ENCODE assay signal across 22 cellular contexts in the genomic region with DNA sequence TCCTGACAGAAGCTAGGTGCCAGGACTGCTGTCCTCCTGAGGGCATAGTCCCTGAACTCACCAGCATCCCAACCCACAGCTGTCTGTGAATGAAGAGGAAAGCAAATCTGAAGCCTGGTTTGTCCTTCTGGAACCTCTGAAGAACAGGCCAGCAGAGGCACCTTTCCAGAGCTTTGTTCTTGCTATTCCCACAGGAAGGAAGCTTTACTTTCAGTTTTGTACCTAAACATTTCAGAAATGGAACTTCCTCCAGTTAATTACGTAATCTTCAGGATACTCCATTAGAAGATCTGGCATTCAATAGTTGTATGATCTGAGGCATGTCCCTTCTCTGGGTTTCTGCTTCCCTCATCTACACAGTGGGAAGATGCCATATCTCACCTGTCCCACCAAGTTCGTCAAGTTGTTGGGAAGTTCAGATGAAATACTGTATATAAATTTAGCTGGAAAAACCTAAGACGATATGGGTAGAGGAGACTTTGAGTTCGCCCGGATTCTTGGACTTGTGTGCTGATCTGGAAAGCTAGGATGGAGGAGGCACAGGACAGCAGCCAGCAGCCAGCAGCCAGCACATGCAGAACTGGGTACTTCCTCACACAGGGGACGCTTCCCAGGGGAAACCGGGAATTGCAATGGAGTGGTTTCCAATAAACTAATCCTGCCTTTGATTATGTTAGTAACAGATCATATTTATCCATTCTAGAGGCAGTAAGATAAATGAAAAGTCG. TPM values are rescaled to one million over a fixed set of nuclear protein-coding genes. Genes with fewer than 3 reads are reported as not detected.
DNase-seq lines count a peak whose midpoint lies in the region; ATAC-seq and TF ChIP-seq lines count a peak whose summit lies in the region.
"Had no signal": no experiment of that assay in that cellular context is flagged by ENCODE, and none has a peak within 500 bp of the region (broad histone marks: within the 10 kb centered on the region; RNA-seq: fewer than 3 reads in every experiment).

No MANE protein-coding gene starts in this region.

- peaks cover 39 to 60% of the 10 kb centered on the region in 2 donors for H3K36me3 Mint-ChIP-seq in stimulated activated naive B cell treated with anti-CD40 and anti-IgM and Interleukin-4, amounts not matched to agents 10 μg/mL and 1 μg/mL and 100 μg/mL, for 72 hours

- peak overlapping the region; percentile 31 for H3K27ac Mint-ChIP-seq in stimulated activated naive B cell treated with anti-CD40 and anti-IgM and Interleukin-4, amounts not matched to agents 10 μg/mL and 1 μg/mL and 100 μg/mL, for 72 hours
- H3K27ac Mint-ChIP-seq: activated CD4-positive, alpha-beta T cell treated with anti-CD3 and anti-CD28 coated beads, Interleukin-2, amount 10 ng/mL, durations not matched to agents 7 days and 5 days had no signal

- no peaks in the 10 kb centered on the region for H3K9me3 Mint-ChIP-seq in stimulated activated naive B cell treated with anti-CD40 and anti-IgM and Interleukin-4, amounts not matched to agents 10 μg/mL and 1 μg/mL and 100 μg/mL, for 72 hours
- H3K9me3 Mint-ChIP-seq: activated CD4-positive, alpha-beta T cell treated with anti-CD3 and anti-CD28 coated beads, Interleukin-2, amount 10 ng/mL, durations not matched to agents 7 days and 5 days had no signal

- no peak overlapping the region for H2AFZ ChIP-seq in Loucy (ENCODE audit: low read length)

- H3K36me3 ChIP-seq in Loucy (ENCODE audit: insufficient read depth, low read length) = peaks cover 52% of the 10 kb centered on the region

- no peak overlapping the region for H3K9ac ChIP-seq in Loucy (ENCODE audit: low read depth, low read length, poor library complexity, severe bottlenecking)

- peaks cover 7 to 18% of the 10 kb centered on the region in 2 donors for H3K4me1 Mint-ChIP-seq in stimulated activated naive B cell treated with anti-CD40 and anti-IgM and Interleukin-4, amounts not matched to agents 10 μg/mL and 1 μg/mL and 100 μg/mL, for 72 hours

- no peaks in the 10 kb centered on the region for H3K27me3 ChIP-seq in Loucy (ENCODE audit: insufficient read depth, low read length, poor library complexity, severe bottlenecking)
- H3K27me3 ChIP-seq: BE2C had no signal

- H3F3A ChIP-seq in Loucy (ENCODE audit: low read depth) = peaks cover 8% of the 10 kb centered on the region; the same call in 1 of the 2 replicates

- H3K4me3 ChIP-seq in Loucy (ENCODE audit: low read length, poor library complexity, severe bottlenecking) (no peak overlapping the region), cardiac fibroblast (replicated peaks in 1 of 2; ENCODE audit: low read depth in 2 of 2, low read length in 2 of 2) (no peak overlapping the region), fibroblast of villous mesenchyme (ENCODE audit: low read depth, low read length) (no peak overlapping the region)
- H3K4me3 ChIP-seq: lung had no signal

- no peak overlapping the region for H3K4me3 Mint-ChIP-seq in stimulated activated naive B cell treated with anti-CD40 and anti-IgM and Interleukin-4, amounts not matched to agents 10 μg/mL and 1 μg/mL and 100 μg/mL, for 72 hours
- H3K4me3 Mint-ChIP-seq: activated CD4-positive, alpha-beta T cell treated with anti-CD3 and anti-CD28 coated beads, Interleukin-2, amount 10 ng/mL, durations not matched to agents 7 days and 5 days had no signal

- no peaks in the 10 kb centered on the region for H4K20me1 ChIP-seq in Loucy (ENCODE audit: insufficient read depth, low read length, poor library complexity, severe bottlenecking)

- peaks cover 27% of the 10 kb centered on the region for H3K4me1 ChIP-seq in Loucy (ENCODE audit: insufficient read depth, low read length, poor library complexity, severe bottlenecking)
- H3K4me1 ChIP-seq: BE2C had no signal

- H3K9me2 ChIP-seq in Loucy (replicated peaks; ENCODE audit: low read depth, low read length) = no peaks in the 10 kb centered on the region

- H3K79me2 ChIP-seq in Loucy (ENCODE audit: insufficient read depth, low read length) = no peaks in the 10 kb centered on the region

- H3K9me3 ChIP-seq in Loucy (ENCODE audit: insufficient read depth, low read depth, low read length) = no peaks in the 10 kb centered on the region
- H3K9me3 ChIP-seq: BE2C had no signal

- peak overlapping the region; percentile 51 for H3K4me2 ChIP-seq in Loucy (ENCODE audit: low read depth, low read length, poor library complexity, severe bottlenecking)

- H3K27me3 Mint-ChIP-seq in stimulated activated naive B cell treated with anti-CD40 and anti-IgM and Interleukin-4, amounts not matched to agents 10 μg/mL and 1 μg/mL and 100 μg/mL, for 72 hours = no peaks in the 10 kb centered on the region
- H3K27me3 Mint-ChIP-seq: activated CD4-positive, alpha-beta T cell treated with anti-CD3 and anti-CD28 coated beads, Interleukin-2, amount 10 ng/mL, durations not matched to agents 7 days and 5 days had no signal

- no peak for TF ChIP-seq CTCF in Loucy (conservative IDR thresholded peaks at IDR 0.05; ENCODE audit: low read length)
- TF ChIP-seq CTCF in cardiac fibroblast (IDR thresholded peaks at IDR 0.05; ENCODE audit: low read depth, low read length) = no peak
- TF ChIP-seq CTCF in fibroblast of villous mesenchyme (IDR thresholded peaks at IDR 0.05; ENCODE audit: insufficient read depth, low read depth, low read length) = no peak

- DNase-seq in cardiac fibroblast (ENCODE audit: low read depth in 2 of 2) (peak; percentile 33 to 59), fibroblast of villous mesenchyme (ENCODE audit: low read depth) (peak; percentile 54), SKM-1 treated with dmso at 0.1 percent for 144 hours (lab: John Stamatoyannopoulos, UW; ENCODE audit: unreplicated experiment) (no peak), NCI-H2107 treated with DMSO at 0.1 percent for 48 hours (lab: John Stamatoyannopoulos, UW; ENCODE audit: unreplicated experiment) (no peak)
- DNase-seq in stimulated activated naive B cell treated with anti-CD40 and anti-IgM and Interleukin-4, amounts not matched to agents 10 μg/mL and 1 μg/mL and 100 μg/mL, for 72 hours = no peak
- DNase-seq: activated CD4-positive, alpha-beta T cell treated with anti-CD3 and anti-CD28 coated beads, Interleukin-2, amount 10 ng/mL, durations not matched to agents 7 days and 5 days; activated effector memory CD4-positive, alpha-beta T cell treated with anti-CD3 and anti-CD28 coated beads, Interleukin-2, amount 50 U/mL, for 16 hours; anterior cingulate cortex; BE2C; Calu3; GOT3; NCI-H2171; NCI-H774; SHP77; stimulated activated CD4-positive, alpha-beta T cell treated with anti-CD3 and anti-CD28 coated beads, Interleukin-1b, Interleukin-23, amount 100 ng/mL, for 48 hours; stimulated activated naive CD4-positive, alpha-beta T cell treated with Interleukin-2 at 50 U/mL for 16 hours; T-helper 1 cell had no signal

- no peak for ATAC-seq in stimulated activated naive B cell treated with anti-CD40 and anti-IgM and Interleukin-4, amounts not matched to agents 10 μg/mL and 1 μg/mL and 100 μg/mL, for 72 hours (replicated peaks)
- ATAC-seq in GM21367 (IDR thresholded peaks at IDR 0.05; ENCODE audit: unreplicated experiment) (no peak), HG03442 (IDR thresholded peaks at IDR 0.05; ENCODE audit: unreplicated experiment) (no peak)

RNA-seq across cellular contexts. Expression of a gene that starts 22.4 kb away (rescaled TPM):
- total RNA-seq in fibroblast of villous mesenchyme = 0.43 and 0.97 TPM in 2 replicates
- total RNA-seq: activated CD4-positive, alpha-beta T cell treated with anti-CD3 and anti-CD28 coated beads, Interleukin-2, amount 10 ng/mL, durations not matched to agents 7 days and 5 days; Calu3; OCI-LY7 had no signal

Comparison
In these comparisons a context has a peak if more than half of its experiments do, and no peak if none do; other contexts are left out.
1. DNase-seq: peak in cardiac fibroblast (2 of 2) and fibroblast of villous mesenchyme (single experiment); none in stimulated activated naive B cell treated with anti-CD40 and anti-IgM and Interleukin-4, amounts not matched to agents 10 μg/mL and 1 μg/mL and 100 μg/mL, for 72 hours (single experiment), SKM-1 treated with dmso at 0.1 percent for 144 hours (single experiment) and NCI-H2107 treated with DMSO at 0.1 percent for 48 hours (single experiment).